Comparison of ENCODE assay signal across 25 cellular contexts in the genomic region with DNA sequence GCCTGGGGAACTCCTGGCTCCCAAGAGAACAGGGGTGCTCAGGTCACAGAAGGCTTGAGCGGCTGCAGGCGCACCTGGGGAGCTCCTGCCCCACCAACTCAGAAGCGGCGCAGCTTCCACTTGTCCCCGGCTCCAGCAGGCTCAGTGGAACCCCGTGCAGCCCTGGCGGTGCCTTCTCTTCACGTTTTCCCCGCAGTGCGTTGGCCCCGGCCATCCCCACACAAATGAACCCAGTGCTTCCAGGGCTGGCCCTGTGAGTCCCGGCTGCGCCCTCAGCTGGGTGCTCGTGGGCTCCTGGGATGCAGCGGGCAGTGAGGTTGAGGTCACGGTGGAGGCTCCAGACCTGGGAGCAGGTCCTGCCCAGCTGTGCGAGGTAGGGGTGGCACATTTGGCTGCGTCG.
"Had no signal": no experiment of that assay in that cellular context is flagged by ENCODE, and none has a peak within 500 bp of the region (broad histone marks: within the 10 kb centered on the region; RNA-seq: fewer than 3 reads in every experiment).

No MANE protein-coding gene starts in this region.

- H3K79me2 ChIP-seq: hepatocyte had no signal

- H3K4me3 Mint-ChIP-seq: mesothelial cell of epicardium; naive B cell; natural killer cell; stimulated activated naive B cell treated with anti-CD40 and anti-IgM and Interleukin-4, amounts not matched to agents 10 μg/mL and 1 μg/mL and 100 μg/mL, for 72 hours; stimulated activated naive CD8-positive, alpha-beta T cell treated with anti-CD3 and anti-CD28 coated beads, Interleukin-15, Interleukin-2, amounts not matched to agents 100 ng/mL and 50 ng/mL, for 24 hours had no signal

- H3K9me3 ChIP-seq: heart right ventricle, left ventricle myocardium inferior, ovary, right atrium auricular region, right lobe of liver, testis, thyroid gland, transverse colon, upper lobe of right lung had no signal

- H3K9me3 Mint-ChIP-seq: naive B cell; natural killer cell; stimulated activated naive B cell treated with anti-CD40 and anti-IgM and Interleukin-4, amounts not matched to agents 10 μg/mL and 1 μg/mL and 100 μg/mL, for 72 hours; stimulated activated naive CD8-positive, alpha-beta T cell treated with anti-CD3 and anti-CD28 coated beads, Interleukin-15, Interleukin-2, amounts not matched to agents 100 ng/mL and 50 ng/mL, for 24 hours had no signal

- H3K27ac ChIP-seq: heart right ventricle, hepatocyte, left ventricle myocardium inferior, ovary, right atrium auricular region, right lobe of liver, testis, thyroid gland, transverse colon, upper lobe of right lung had no signal

- DNase-seq: heart right ventricle; islet precursor cell; left ventricle myocardium inferior; mesendoderm; naive B cell; natural killer cell; ovary; right lobe of liver; stimulated activated CD4-positive, alpha-beta T cell treated with anti-CD3 and anti-CD28 coated beads, Interleukin-1b, Interleukin-23, amount 100 ng/mL, for 48 hours; stimulated activated CD4-positive, alpha-beta T cell treated with anti-CD3 and anti-CD28 coated beads, Interleukin-2, amount 100 ng/mL, for 48 hours; stimulated activated CD4-positive, alpha-beta T cell treated with anti-CD3 and anti-CD28 coated beads, Interleukin-4, amount 100 ng/mL, for 4 hours; stimulated activated CD8-positive, alpha-beta memory T cell treated with anti-CD3 and anti-CD28 coated beads, Interleukin-4, amount 100 ng/mL, for 48 hours; stimulated activated naive B cell treated with anti-CD40 and anti-IgM and Interleukin-4, amounts not matched to agents 10 μg/mL and 1 μg/mL and 100 μg/mL, for 72 hours; testis; thyroid gland; transverse colon; upper lobe of right lung had no signal

- H3K27me3 Mint-ChIP-seq: naive B cell; progenitor cell of endocrine pancreas; stimulated activated naive B cell treated with anti-CD40 and anti-IgM and Interleukin-4, amounts not matched to agents 10 μg/mL and 1 μg/mL and 100 μg/mL, for 72 hours; stimulated activated naive CD8-positive, alpha-beta T cell treated with anti-CD3 and anti-CD28 coated beads, Interleukin-15, Interleukin-2, amounts not matched to agents 100 ng/mL and 50 ng/mL, for 24 hours had no signal

- H3K36me3 Mint-ChIP-seq: mesothelial cell of epicardium; naive B cell; natural killer cell; stimulated activated naive B cell treated with anti-CD40 and anti-IgM and Interleukin-4, amounts not matched to agents 10 μg/mL and 1 μg/mL and 100 μg/mL, for 72 hours had no signal

- H3K27ac Mint-ChIP-seq: mesothelial cell of epicardium; natural killer cell; progenitor cell of endocrine pancreas; stimulated activated naive B cell treated with anti-CD40 and anti-IgM and Interleukin-4, amounts not matched to agents 10 μg/mL and 1 μg/mL and 100 μg/mL, for 72 hours; stimulated activated naive CD8-positive, alpha-beta T cell treated with anti-CD3 and anti-CD28 coated beads, Interleukin-15, Interleukin-2, amounts not matched to agents 100 ng/mL and 50 ng/mL, for 24 hours had no signal

- FAIRE-seq: urothelium cell line had no signal

- H3K4me1 ChIP-seq: testis, transverse colon had no signal

- H3K4me3 ChIP-seq: heart right ventricle, hepatocyte, left ventricle myocardium inferior, lung, ovary, right atrium auricular region, right lobe of liver, smooth muscle cell, thyroid gland, transverse colon, upper lobe of right lung had no signal

- H3K4me1 Mint-ChIP-seq: natural killer cell had no signal

- H2AFZ ChIP-seq: hepatocyte had no signal

- ATAC-seq: natural killer cell; stimulated activated naive B cell treated with anti-CD40 and anti-IgM and Interleukin-4, amounts not matched to agents 10 μg/mL and 1 μg/mL and 100 μg/mL, for 72 hours had no signal

- H3K4me2 ChIP-seq: hepatocyte, smooth muscle cell had no signal

- H3K27me3 ChIP-seq: heart right ventricle, hepatocyte, ovary, right atrium auricular region, right lobe of liver, testis, thyroid gland, transverse colon, upper lobe of right lung had no signal

- H3K36me3 ChIP-seq: heart right ventricle, left ventricle myocardium inferior, ovary, right atrium auricular region, right lobe of liver, thyroid gland, transverse colon, upper lobe of right lung had no signal
